19 cellular contexts compared by ENCODE assay signal in genomic region chr20:46995561-46996142, GRCh38.
DNase-seq lines count a peak whose midpoint lies in the region; TF ChIP-seq lines count a peak whose summit lies in the region.
"Had no signal": no experiment of that assay in that cellular context is flagged by ENCODE, and none has a peak within 500 bp of the region (broad histone marks: within the 10 kb centered on the region; RNA-seq: fewer than 3 reads in every experiment).

No MANE protein-coding gene starts in this region.

- H2BK5ac ChIP-seq in neuronal stem cell (ENCODE audit: low read length): no peak overlapping the region

- H3K4me1 ChIP-seq in OCI-LY3 (ENCODE audit: low read length): peaks cover 58% of the 10 kb centered on the region
- H3K4me1 ChIP-seq in neuronal stem cell (ENCODE audit: control insufficient read depth in 2 of 2, insufficient read depth in 1 of 2, low read depth in 1 of 2, low read length in 2 of 2): peaks cover 0 to 21% of the 10 kb centered on the region in 2 donors
- H3K4me1 ChIP-seq in right atrium auricular region: no peaks in the 10 kb centered on the region
- H3K4me1 ChIP-seq: BE2C, upper lobe of left lung had no signal

- CTCF ChIA-PET in activated CD4-positive, alpha-beta T cell treated with anti-CD3 and anti-CD28 coated beads, Interleukin-2, amount 10 ng/mL, durations not matched to agents 7 days and 5 days (lab: Charles Lee): no interaction called here

- H3K27ac Mint-ChIP-seq in activated CD4-positive, alpha-beta T cell treated with anti-CD3 and anti-CD28 coated beads, Interleukin-2, amount 10 ng/mL, durations not matched to agents 7 days and 5 days: peak overlapping the region; percentile 36
- no peak overlapping the region for H3K27ac Mint-ChIP-seq in activated CD4-positive, alpha-beta T cell treated with anti-CD3 and anti-CD28 coated beads, Interleukin-2, amount 10 ng/mL, durations not matched to agents 24 days and 14 days
- H3K27ac Mint-ChIP-seq in HFFc6: no peak overlapping the region
- H3K27ac Mint-ChIP-seq: T-helper 2 cell treated with Interferon-gamma antibody and Interleukin-4, amounts not matched to agents 5 μg/mL and 100 μg/mL, for 36 hours had no signal

- H3K4me3 ChIP-seq in OCI-LY3 (ENCODE audit: low read length): no peak overlapping the region
- H3K4me3 ChIP-seq in neuronal stem cell (ENCODE audit: low read length in 2 of 2): no peak overlapping the region
- no peak overlapping the region for H3K4me3 ChIP-seq in right atrium auricular region
- H3K4me3 ChIP-seq: coronary artery, lung, upper lobe of left lung had no signal

- H3K14ac ChIP-seq in neuronal stem cell (ENCODE audit: low read length): no peak overlapping the region

- H3K9me3 Mint-ChIP-seq in activated CD4-positive, alpha-beta T cell treated with anti-CD3 and anti-CD28 coated beads, Interleukin-2, amount 10 ng/mL, durations not matched to agents 7 days and 5 days: peaks cover 5% of the 10 kb centered on the region
- no peaks in the 10 kb centered on the region for H3K9me3 Mint-ChIP-seq in activated CD4-positive, alpha-beta T cell treated with anti-CD3 and anti-CD28 coated beads, Interleukin-2, amount 10 ng/mL, durations not matched to agents 24 days and 14 days
- no peaks in the 10 kb centered on the region for H3K9me3 Mint-ChIP-seq in HFFc6

- H3K79me1 ChIP-seq in neuronal stem cell (ENCODE audit: low read depth, low read length): no peaks in the 10 kb centered on the region

- no peak overlapping the region for H3K4me3 Mint-ChIP-seq in activated CD4-positive, alpha-beta T cell treated with anti-CD3 and anti-CD28 coated beads, Interleukin-2, amount 10 ng/mL, durations not matched to agents 7 days and 5 days
- no peak overlapping the region for H3K4me3 Mint-ChIP-seq in activated CD4-positive, alpha-beta T cell treated with anti-CD3 and anti-CD28 coated beads, Interleukin-2, amount 10 ng/mL, durations not matched to agents 24 days and 14 days
- H3K4me3 Mint-ChIP-seq in HFFc6: no peak overlapping the region
- H3K4me3 Mint-ChIP-seq: T-helper 2 cell treated with Interferon-gamma antibody and Interleukin-4, amounts not matched to agents 5 μg/mL and 100 μg/mL, for 36 hours had no signal

- no peak for DNase-seq in activated CD4-positive, alpha-beta T cell treated with anti-CD3 and anti-CD28 coated beads, Interleukin-2, amount 10 ng/mL, durations not matched to agents 7 days and 5 days
- DNase-seq in activated CD4-positive, alpha-beta T cell treated with anti-CD3 and anti-CD28 coated beads, Interleukin-2, amount 10 ng/mL, durations not matched to agents 24 days and 14 days: no peak
- peak; percentile 16 for DNase-seq in NCI-H1417 treated with DMSO at 0.1 percent for 48 hours (lab: John Stamatoyannopoulos, UW)
- DNase-seq in neuronal stem cell (ENCODE audit: low spot score): peak; percentile 49
- DNase-seq in NK-92 (lab: John Stamatoyannopoulos, UW; ENCODE audit: unreplicated experiment): no peak
- no peak for DNase-seq in right atrium auricular region (ENCODE audit: low spot score)
- DNase-seq in HFFc6: no peak
- DNase-seq: activated CD4-positive, alpha-beta T cell treated with anti-CD3 and anti-CD28 coated beads, Interleukin-2, amount 50 U/mL, for 48 hours; BE2C; kidney glomerular epithelial cell; NCI-H1092 treated with DMSO at 0.1 percent for 48 hours; NK-92 treated with Interleukin-12 subunit alpha and Interleukin-12 subunit beta, amount 100 ng/mL, for 24 hours; retina; upper lobe of left lung had no signal

- no peak overlapping the region for H2BK120ac ChIP-seq in neuronal stem cell (ENCODE audit: low read depth, low read length)

- H4K8ac ChIP-seq in neuronal stem cell (ENCODE audit: low read depth, low read length): no peak overlapping the region

- peaks cover 3% of the 10 kb centered on the region for H3K36me3 Mint-ChIP-seq in activated CD4-positive, alpha-beta T cell treated with anti-CD3 and anti-CD28 coated beads, Interleukin-2, amount 10 ng/mL, durations not matched to agents 7 days and 5 days (ENCODE audit: low read depth)
- H3K36me3 Mint-ChIP-seq in activated CD4-positive, alpha-beta T cell treated with anti-CD3 and anti-CD28 coated beads, Interleukin-2, amount 10 ng/mL, durations not matched to agents 24 days and 14 days (ENCODE audit: low read depth): peaks cover 2% of the 10 kb centered on the region
- H3K36me3 Mint-ChIP-seq in HFFc6 (ENCODE audit: low read depth): no peaks in the 10 kb centered on the region

- no peak overlapping the region for H3K23ac ChIP-seq in neuronal stem cell (ENCODE audit: low read depth, low read length, poor library complexity)

- H3K79me2 ChIP-seq in OCI-LY3 (ENCODE audit: low read length): no peaks in the 10 kb centered on the region

- H3K4ac ChIP-seq in neuronal stem cell (ENCODE audit: low read length): no peak overlapping the region

- H2BK12ac ChIP-seq in neuronal stem cell (ENCODE audit: low read length): no peak overlapping the region

- H2BK15ac ChIP-seq in neuronal stem cell (ENCODE audit: low read length): no peak overlapping the region

- POLR2A ChIA-PET in activated CD4-positive, alpha-beta T cell treated with anti-CD3 and anti-CD28 coated beads, Interleukin-2, amount 10 ng/mL, durations not matched to agents 7 days and 5 days (lab: Charles Lee): no interaction called here

- no peak overlapping the region for H4K91ac ChIP-seq in neuronal stem cell (ENCODE audit: low read depth, low read length, poor library complexity)

- H3K27me3 Mint-ChIP-seq in activated CD4-positive, alpha-beta T cell treated with anti-CD3 and anti-CD28 coated beads, Interleukin-2, amount 10 ng/mL, durations not matched to agents 7 days and 5 days: peaks cover 24% of the 10 kb centered on the region
- H3K27me3 Mint-ChIP-seq in activated CD4-positive, alpha-beta T cell treated with anti-CD3 and anti-CD28 coated beads, Interleukin-2, amount 10 ng/mL, durations not matched to agents 24 days and 14 days: peaks cover 3% of the 10 kb centered on the region
- peaks cover 24% of the 10 kb centered on the region for H3K27me3 Mint-ChIP-seq in HFFc6 (ENCODE audit: insufficient read depth)

- TF ChIP-seq CTCF in OCI-LY3 (IDR thresholded peaks at IDR 0.05; ENCODE audit: low read depth, low read length) (no peak), right atrium auricular region (IDR thresholded peaks at IDR 0.05) (no peak), HFFc6 (IDR thresholded peaks at IDR 0.05) (no peak)

- no peak overlapping the region for H3K18ac ChIP-seq in neuronal stem cell (ENCODE audit: low read length)

- H3K4me2 ChIP-seq in OCI-LY3 (ENCODE audit: low read length) (peak overlapping the region; percentile 52), neuronal stem cell (ENCODE audit: insufficient read depth, low read length, poor library complexity, severe bottlenecking) (no peak overlapping the region)

- H3K27ac ChIP-seq in OCI-LY3 (ENCODE audit: low read length) (peak overlapping the region; percentile 12; the same call in 1 of the 2 replicates), neuronal stem cell (replicated peaks; ENCODE audit: low read length) (no peak overlapping the region), right atrium auricular region (no peak overlapping the region)
- H3K27ac ChIP-seq: coronary artery, upper lobe of left lung, VCaP had no signal

- H3K36me3 ChIP-seq in OCI-LY3 (replicated peaks; ENCODE audit: low read depth, low read length): no peaks in the 10 kb centered on the region
- no peaks in the 10 kb centered on the region for H3K36me3 ChIP-seq in neuronal stem cell (replicated peaks in 1 of 2; ENCODE audit: control insufficient read depth in 2 of 2, insufficient read depth in 2 of 2, low read length in 2 of 2)
- no peaks in the 10 kb centered on the region for H3K36me3 ChIP-seq in right atrium auricular region
- H3K36me3 ChIP-seq: BE2C, upper lobe of left lung had no signal

- H3K4me1 Mint-ChIP-seq in activated CD4-positive, alpha-beta T cell treated with anti-CD3 and anti-CD28 coated beads, Interleukin-2, amount 10 ng/mL, durations not matched to agents 7 days and 5 days: peaks cover 57% of the 10 kb centered on the region
- H3K4me1 Mint-ChIP-seq in activated CD4-positive, alpha-beta T cell treated with anti-CD3 and anti-CD28 coated beads, Interleukin-2, amount 10 ng/mL, durations not matched to agents 24 days and 14 days: peaks cover 55% of the 10 kb centered on the region
- no peaks in the 10 kb centered on the region for H3K4me1 Mint-ChIP-seq in HFFc6 (ENCODE audit: low read depth)

- H3K9me3 ChIP-seq in OCI-LY3 (ENCODE audit: insufficient read depth, low read length): no peaks in the 10 kb centered on the region
- H3K9me3 ChIP-seq in neuronal stem cell (replicated peaks in 1 of 2; ENCODE audit: control insufficient read depth in 2 of 2, insufficient read depth in 1 of 2, low read depth in 1 of 2, low read length in 2 of 2): no peaks in the 10 kb centered on the region
- no peaks in the 10 kb centered on the region for H3K9me3 ChIP-seq in right atrium auricular region
- H3K9me3 ChIP-seq: BE2C, upper lobe of left lung had no signal

- H3K9ac ChIP-seq in OCI-LY3 (ENCODE audit: low read length) (peak overlapping the region; percentile 7; the same call in 1 of the 2 replicates), neuronal stem cell (ENCODE audit: low read depth, low read length, poor library complexity) (no peak overlapping the region)

- no peak overlapping the region for H2AK5ac ChIP-seq in neuronal stem cell (ENCODE audit: low read depth, low read length)

- H3K27me3 ChIP-seq in OCI-LY3 (ENCODE audit: low read depth, low read length) (0 out of 2 replicates have a peak, but pooled peaks cover under 1% of the 10 kb centered on the region), neuronal stem cell (ENCODE audit: control insufficient read depth in 3 of 3, insufficient read depth in 3 of 3, low read depth in 1 of 3, low read length in 3 of 3) (peaks cover 0 to 7% (median 0%) of the 10 kb centered on the region in 3 experiments), right atrium auricular region (no peaks in the 10 kb centered on the region)
- H3K27me3 ChIP-seq: BE2C, upper lobe of left lung had no signal

- intact Hi-C loops in activated CD4-positive, alpha-beta T cell treated with anti-CD3 and anti-CD28 coated beads, Interleukin-2, amount 10 ng/mL, durations not matched to agents 24 days and 14 days (cut with micrococcal nuclease): no loop called here

- WGBS in neuronal stem cell (ENCODE audit: extremely low coverage in 2 of 2, insufficient read length in 2 of 2, insufficient replicate concordance in 1 of 2), 2 donors: no CpG with 5 or more reads among the region's 5 CpGs

- no peaks in the 10 kb centered on the region for H4K20me1 ChIP-seq in OCI-LY3 (ENCODE audit: insufficient read depth, low read length)

- H2AFZ ChIP-seq in OCI-LY3 (ENCODE audit: low read depth, low read length): peak overlapping the region; percentile 24; the same call in 1 of the 2 replicates
- H2AFZ ChIP-seq in neuronal stem cell (ENCODE audit: low read length): no peak overlapping the region

Comparison
In these comparisons a context has a peak if more than half of its experiments do, and no peak if none do; other contexts are left out.
1. DNase-seq: peak in NCI-H1417 treated with DMSO at 0.1 percent for 48 hours (single experiment) and neuronal stem cell (single experiment); none in activated CD4-positive, alpha-beta T cell treated with anti-CD3 and anti-CD28 coated beads, Interleukin-2, amount 10 ng/mL, durations not matched to agents 7 days and 5 days (single experiment), activated CD4-positive, alpha-beta T cell treated with anti-CD3 and anti-CD28 coated beads, Interleukin-2, amount 10 ng/mL, durations not matched to agents 24 days and 14 days (single experiment), NK-92 (single experiment), right atrium auricular region (single experiment) and HFFc6 (single experiment).